In the genomic region with DNA sequence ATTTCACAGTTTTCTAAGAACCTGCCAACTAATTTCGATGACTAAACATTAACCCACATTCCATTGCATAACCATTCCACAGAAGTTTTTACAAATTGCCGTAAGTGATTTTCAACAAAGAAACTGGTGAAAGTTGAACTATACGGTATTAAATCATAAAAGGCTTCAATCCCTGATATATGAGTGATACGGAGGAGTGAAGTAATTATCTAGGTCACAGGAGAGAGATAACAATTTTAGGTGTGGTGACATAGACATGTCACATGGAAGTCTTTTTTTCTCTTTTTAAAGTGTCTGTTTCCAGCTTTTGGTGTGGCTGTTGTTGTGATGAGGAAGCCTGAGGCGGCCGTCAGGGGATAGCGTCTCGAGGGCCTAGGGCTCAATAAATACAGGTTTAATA, we compare ENCODE assay signal across 16 cellular contexts. TPM values are rescaled to one million over a fixed set of nuclear protein-coding genes. Genes with fewer than 3 reads are reported as not detected.
DNase-seq lines count a peak whose midpoint lies in the region; ATAC-seq and TF ChIP-seq lines count a peak whose summit lies in the region.
"Had no signal": no experiment of that assay in that cellular context is flagged by ENCODE, and none has a peak within 500 bp of the region (broad histone marks: within the 10 kb centered on the region; RNA-seq: fewer than 3 reads in every experiment).

No MANE protein-coding gene starts in this region.

- H3F3A ChIP-seq in GM23248 (ENCODE audit: insufficient read depth) = 0 out of 2 replicates have a peak, but pooled peaks cover 9% of the 10 kb centered on the region

- ATAC-seq in psoas muscle (peak in 3 of 4 donors; percentile 28 to 47 (median 36)), HG03039 (IDR thresholded peaks at IDR 0.05; ENCODE audit: unreplicated experiment) (no peak)

- peaks cover 15% of the 10 kb centered on the region; the same call in 1 of the 2 replicates for H3K79me2 ChIP-seq in GM23248 (ENCODE audit: insufficient read depth)
- H3K79me2 ChIP-seq: parathyroid adenoma had no signal

- peak overlapping the region; percentile 79 for H3K4me2 ChIP-seq in GM23248 (ENCODE audit: unreplicated experiment)

- H3K4me3 ChIP-seq in GM23248 = peak overlapping the region; percentile 58
- H3K4me3 ChIP-seq in left ventricle myocardium inferior = peak overlapping the region; percentile 16
- peak overlapping the region; percentile 38 for H3K4me3 ChIP-seq in psoas muscle
- H3K4me3 ChIP-seq in tibial nerve = no peak overlapping the region
- H3K4me3 ChIP-seq: SJCRH30, uterus had no signal

- no peak for TF ChIP-seq CTCF in left ventricle myocardium inferior (IDR thresholded peaks at IDR 0.05; ENCODE audit: borderline replicate concordance)
- TF ChIP-seq CTCF in psoas muscle (IDR thresholded peaks at IDR 0.05) = no peak
- TF ChIP-seq CTCF in tibial nerve (IDR thresholded peaks at IDR 0.05) = no peak

- WGBS in GM23248 (ENCODE audit: low coverage in 1 of 2, low lambda C conversion rate in 2 of 2, missing lambda C conversion rate in 2 of 2), 2 experiments = 11 to 14% methylated on average over 8 of the region's 8 CpGs
- WGBS in psoas muscle, 3 donors = 35 to 63% (median 45%) methylated on average over 8 of the region's 8 CpGs
- 73 to 77% methylated on average over 8 of the region's 8 CpGs for WGBS in tibial nerve, 2 donors

- H4K20me1 ChIP-seq in GM23248 (ENCODE audit: insufficient read depth) = no peaks in the 10 kb centered on the region

- H3K27ac ChIP-seq in GM23248 (peak overlapping the region; percentile 10; the same call in 1 of the 2 replicates), left ventricle myocardium inferior (replicated peaks) (peak overlapping the region; percentile 50), psoas muscle (peak overlapping the region; percentile 92), tibial nerve (no peak overlapping the region)
- H3K27ac ChIP-seq: parathyroid adenoma, SJCRH30, uterus had no signal

- H3K27me3 ChIP-seq in GM23248 (replicated peaks; ENCODE audit: insufficient read depth) (no peaks in the 10 kb centered on the region), left ventricle myocardium inferior (ENCODE audit: low read depth) (no peaks in the 10 kb centered on the region), psoas muscle (ENCODE audit: insufficient read depth in 3 of 3, low read length in 2 of 3) (no peaks in the 10 kb centered on the region), tibial nerve (no peaks in the 10 kb centered on the region)
- H3K27me3 ChIP-seq: SJCRH30, uterus had no signal

- H3K9me3 ChIP-seq in GM23248 (ENCODE audit: low read depth) = no peaks in the 10 kb centered on the region
- H3K9me3 ChIP-seq in left ventricle myocardium inferior (replicated peaks) = no peaks in the 10 kb centered on the region
- H3K9me3 ChIP-seq in psoas muscle = no peaks in the 10 kb centered on the region
- H3K9me3 ChIP-seq in tibial nerve = no peaks in the 10 kb centered on the region
- H3K9me3 ChIP-seq: SJCRH30, uterus had no signal

- H2AFZ ChIP-seq in GM23248 = peak overlapping the region; percentile 53; the same call in 1 of the 2 replicates
- H2AFZ ChIP-seq: parathyroid adenoma had no signal

- no peak for TF ChIP-seq EP300 in tibial nerve (IDR thresholded peaks at IDR 0.05)

- no peak for TF ChIP-seq POLR2A in tibial nerve (IDR thresholded peaks at IDR 0.05)

- in situ Hi-C loops in GM23248 (cut with MboI) = no loop called here

- DNase-seq in GM23248 (peak; percentile 69), astrocyte of the hippocampus (ENCODE audit: low read depth, low spot score) (peak; percentile 15), left ventricle myocardium inferior (no peak), psoas muscle (no peak), islet precursor cell (no peak), tibial nerve (ENCODE audit: low spot score in 2 of 2) (no peak)
- DNase-seq in effector CD8-positive, alpha-beta T cell (lab: John Stamatoyannopoulos, UW) = no peak
- DNase-seq: activated naive CD4-positive, alpha-beta T cell; central memory CD4-positive, alpha-beta T cell; DMS79 treated with DMSO at 0.1 percent for 48 hours; KBM-7; NCI-H2107; SJCRH30; uterus had no signal

- peak overlapping the region; percentile 49; the same call in 1 of the 2 replicates for H3K9ac ChIP-seq in GM23248
- H3K9ac ChIP-seq: parathyroid adenoma had no signal

- peaks cover 10% of the 10 kb centered on the region for H3K4me1 ChIP-seq in GM23248 (ENCODE audit: insufficient read depth)
- peaks cover 56% of the 10 kb centered on the region for H3K4me1 ChIP-seq in left ventricle myocardium inferior
- H3K4me1 ChIP-seq in psoas muscle = peaks cover 48% of the 10 kb centered on the region
- H3K4me1 ChIP-seq in tibial nerve = peaks cover 0 to 3% (median 0%) of the 10 kb centered on the region in 4 donors
- H3K4me1 ChIP-seq: SJCRH30, uterus had no signal

- intact Hi-C loops in left ventricle myocardium inferior (cut with micrococcal nuclease) = no loop called here
- intact Hi-C loops in psoas muscle (cut with DNase I) = no loop called here

- H3K9me2 ChIP-seq in GM23248 (ENCODE audit: insufficient read depth) = no peaks in the 10 kb centered on the region

- H3K36me3 ChIP-seq in GM23248 (ENCODE audit: low read depth) (no peaks in the 10 kb centered on the region), left ventricle myocardium inferior (no peaks in the 10 kb centered on the region), psoas muscle (ENCODE audit: insufficient read depth in 1 of 2, low read depth in 1 of 2) (no peaks in the 10 kb centered on the region), tibial nerve (no peaks in the 10 kb centered on the region)
- H3K36me3 ChIP-seq: SJCRH30, uterus had no signal

RNA-seq across cellular contexts. Expression of a gene that starts 29.4 kb away (rescaled TPM):
- 13.5 and 19.3 TPM in 2 replicates for total RNA-seq in GM23248 (2014; rRNA removed; shearing (Covaris generic))
- polyA plus RNA-seq in GM23248 (2016; fragmentation: Nextera tagmentation; extraction: Ambion mirVana) = 5.5 and 6.7 TPM in 2 replicates
- 97.5 TPM for total RNA-seq in left ventricle myocardium inferior
- 100 to 1,000 TPM in 1 of 4 donors, 10 to 100 TPM in 3; 36.9 to 127 (median 93.4) TPM for total RNA-seq in psoas muscle
- polyA plus RNA-seq in psoas muscle = 100 to 1,000 TPM in 1 of 3 donors, 10 to 100 TPM in 1, 1 to 10 TPM in 1; 3.1 to 105 (median 36.7) TPM
- total RNA-seq in tibial nerve = 10 to 100 TPM; 17.7 to 45.4 (median 33.4) TPM

Comparison
In these comparisons a context has a peak if more than half of its experiments do, and no peak if none do; other contexts are left out.
1. DNase-seq: peak in GM23248 (single experiment) and astrocyte of the hippocampus (single experiment); none in left ventricle myocardium inferior (single experiment), psoas muscle (0 of 2), islet precursor cell (single experiment), tibial nerve (0 of 2) and effector CD8-positive, alpha-beta T cell (single experiment).
2. H3K27ac ChIP-seq: peak in GM23248 (single experiment), left ventricle myocardium inferior (single experiment) and psoas muscle (single experiment); none in tibial nerve (0 of 4).
3. H3K4me3 ChIP-seq: peak in GM23248 (single experiment), left ventricle myocardium inferior (single experiment) and psoas muscle (single experiment); none in tibial nerve (0 of 4).